Comparison of ENCODE assay signal across 8 cellular contexts in the genomic region with DNA sequence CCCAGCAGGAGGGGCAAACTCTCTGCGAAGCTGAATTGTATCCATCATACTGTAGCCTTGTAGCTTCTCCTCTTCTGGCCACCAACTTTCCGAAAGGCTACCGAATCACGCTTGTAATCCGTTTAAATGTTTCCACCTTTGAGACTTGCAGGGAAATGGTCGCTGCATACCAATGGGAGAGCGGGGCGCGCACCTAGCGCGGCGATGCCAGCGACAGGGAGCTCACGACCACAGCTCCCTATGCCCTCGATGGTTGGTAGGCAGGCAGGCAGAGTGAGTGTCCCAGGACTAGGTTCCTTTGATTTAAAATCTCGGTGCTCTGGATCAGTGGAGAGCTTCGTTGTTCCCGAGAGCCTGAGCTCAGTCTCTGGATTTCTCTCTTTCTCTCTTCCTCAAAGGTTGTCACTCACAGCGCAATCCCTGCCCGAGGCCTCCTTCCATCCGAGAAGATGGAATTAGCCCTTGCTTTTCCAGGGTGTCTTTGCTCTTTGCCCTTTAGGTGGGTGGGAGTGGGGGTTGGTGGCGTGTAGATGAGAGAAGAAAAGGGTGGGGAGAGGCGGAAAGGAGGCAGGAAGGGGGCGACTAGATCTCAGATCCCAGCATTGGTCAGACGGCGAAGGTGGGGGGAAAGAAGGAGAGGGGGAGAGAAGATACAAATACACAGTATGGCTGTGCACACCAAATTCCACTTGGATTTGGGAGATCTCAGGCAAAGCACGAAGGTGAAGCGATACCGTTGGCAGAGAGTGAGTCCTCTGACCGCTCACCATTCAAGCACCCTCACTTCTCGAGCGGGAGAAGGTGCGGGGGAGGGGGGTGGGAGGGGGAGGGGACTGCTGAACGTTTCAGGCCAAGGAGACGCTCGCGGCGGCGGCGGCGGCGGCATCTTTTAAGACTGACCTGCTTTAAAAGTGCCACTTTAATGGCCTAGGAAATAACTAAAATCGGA. TPM values are rescaled to one million over a fixed set of nuclear protein-coding genes. Genes with fewer than 3 reads are reported as not detected.
DNase-seq lines count a peak whose midpoint lies in the region; ATAC-seq and TF ChIP-seq lines count a peak whose summit lies in the region.

Gene SLITRK3 (minus strand): TSS at position 757 of the 949 bp plus-strand sequence. CDS start 5,554 bp downstream, outside the sequence.

- H3K27me3 ChIP-seq in osteoblast (ENCODE audit: insufficient read depth, low read length) = peaks cover 46% of the 10 kb centered on the region

- H3K4me3 ChIP-seq in fibroblast of the aortic adventitia (ENCODE audit: low read depth, low read length) (peak within 1 kb of the TSS; percentile 48), osteoblast (ENCODE audit: insufficient read depth, low read length) (peak within 1 kb of the TSS; percentile 37)

- DNase-seq in D341Med (ENCODE audit: low spot score) (peak; percentile 47), NCI-H748 treated with DMSO at 0.1 percent for 48 hours (lab: John Stamatoyannopoulos, UW) (peak; percentile 36), fibroblast of the aortic adventitia (ENCODE audit: low read depth) (no peak), osteoblast (ENCODE audit: insufficient read length, low spot score, missing footprints) (peak; percentile 62), 8988T (no peak)
- no peak for DNase-seq in stimulated activated CD8-positive, alpha-beta memory T cell treated with anti-CD3 and anti-CD28 coated beads, Interleukin-4, amount 100 ng/mL, for 48 hours

- H3K4me1 ChIP-seq in osteoblast (ENCODE audit: insufficient read depth, low read length) = no peaks in the 10 kb centered on the region

- H3K4me2 ChIP-seq in osteoblast (ENCODE audit: insufficient read depth, low read length) = peak within 1 kb of the TSS; percentile 66

- H3K9me3 ChIP-seq in osteoblast (ENCODE audit: low read depth, low read length) = no peaks in the 10 kb centered on the region

- no peaks in the 10 kb centered on the region for H3K36me3 ChIP-seq in osteoblast (ENCODE audit: insufficient read depth, low read length)

- H3K79me2 ChIP-seq in osteoblast (ENCODE audit: insufficient read depth, low read length) = no peaks in the 10 kb centered on the region

- H2AFZ ChIP-seq in osteoblast (ENCODE audit: low read length) = peak within 1 kb of the TSS; percentile 62

- no peak within 1 kb of the TSS for H3K27ac ChIP-seq in osteoblast (ENCODE audit: low read depth, low read length)

- H4K20me1 ChIP-seq in osteoblast (ENCODE audit: insufficient read depth, low read length) = no peaks in the 10 kb centered on the region

- TF ChIP-seq CTCF in fibroblast of the aortic adventitia (IDR thresholded peaks at IDR 0.05; ENCODE audit: insufficient read depth, low read length) (no peak), osteoblast (IDR thresholded peaks at IDR 0.05; ENCODE audit: extremely low read depth, low read depth, low read length) (no peak)

- no peak for ATAC-seq in GM19023 (IDR thresholded peaks at IDR 0.05; ENCODE audit: unreplicated experiment)
- ATAC-seq in GM21723 (IDR thresholded peaks at IDR 0.05; ENCODE audit: unreplicated experiment) = no peak

RNA-seq across cellular contexts. Expression of gene SLITRK3, which starts in this region (rescaled TPM):
- total RNA-seq in fibroblast of the aortic adventitia (ENCODE audit: low replicate concordance) (not detected in 2 replicates), osteoblast (not detected in 2 replicates)

Comparison
In these comparisons a context has a peak if more than half of its experiments do, and no peak if none do; other contexts are left out.
1. Peak in DNase-seq, H3K4me3 ChIP-seq and H3K4me2 ChIP-seq in osteoblast; RNA of the gene not detected or under 1 TPM.
2. DNase-seq: peak in D341Med (single experiment) and NCI-H748 treated with DMSO at 0.1 percent for 48 hours (single experiment); none in fibroblast of the aortic adventitia (single experiment), stimulated activated CD8-positive, alpha-beta memory T cell treated with anti-CD3 and anti-CD28 coated beads, Interleukin-4, amount 100 ng/mL, for 48 hours (single experiment) and 8988T (single experiment).